Comparison of ENCODE assay signal across 1 cellular context in genomic region chr5:138464388-138465287, GRCh38.
TF ChIP-seq lines count a peak whose summit lies in the region.

No MANE protein-coding gene starts in this region.

TF ChIP-seq in HepG2, 621 proteins besides CTCF, POLR2A, EP300 and RAD21 (continued from another document and continues in another):
- TF ChIP-seq ZNF687 (CRISPR knock-in tag; IDR thresholded peaks at IDR 0.05) (peak; percentile 81), SMAD3 (CRISPR knock-in tag; IDR thresholded peaks at IDR 0.05) (no peak), ZNF703 (CRISPR knock-in tag; IDR thresholded peaks at IDR 0.05; ENCODE audit: borderline replicate concordance) (peak; percentile 49; the same call in 1 of the 2 replicates), KAT7 (CRISPR knock-in tag; IDR thresholded peaks at IDR 0.05; ENCODE audit: borderline replicate concordance) (no peak), ZNF766 (CRISPR knock-in tag; IDR thresholded peaks at IDR 0.05; ENCODE audit: borderline replicate concordance) (no peak), ZNF484 (CRISPR knock-in tag; IDR thresholded peaks at IDR 0.05; ENCODE audit: borderline replicate concordance, low read depth) (no peak), SRF (IDR thresholded peaks at IDR 0.05; ENCODE audit: low read depth, low read length) (peak; percentile 100), HNRNPLL (IDR thresholded peaks at IDR 0.05; ENCODE audit: low read depth, low read length, poor library complexity, severe bottlenecking) (no peak), XRCC5 (optimal IDR thresholded peaks at IDR 0.05; ENCODE audit: low read length) (peak; percentile 38), ZBTB7B (CRISPR knock-in tag; IDR thresholded peaks at IDR 0.05) (no peak), TMF1 (CRISPR knock-in tag; IDR thresholded peaks at IDR 0.05; ENCODE audit: low read depth) (no peak), SMYD3 (CRISPR knock-in tag; IDR thresholded peaks at IDR 0.05) (no peak; the same call in 1 of the 2 replicates), SP140L (CRISPR knock-in tag; IDR thresholded peaks at IDR 0.05; ENCODE audit: borderline replicate concordance) (no peak), HINFP (CRISPR knock-in tag; IDR thresholded peaks at IDR 0.05; ENCODE audit: low read depth) (peak; percentile 42; the same call in 1 of the 2 replicates), ZNF770 (CRISPR knock-in tag; IDR thresholded peaks at IDR 0.05) (peak; percentile 43), ZNF496 (CRISPR knock-in tag; IDR thresholded peaks at IDR 0.05; ENCODE audit: insufficient replicate concordance) (no peak), U2AF2 (IDR thresholded peaks at IDR 0.05; ENCODE audit: low read depth, low read length) (no peak), RNF2 (conservative IDR thresholded peaks at IDR 0.05; ENCODE audit: low read depth) (peak; percentile 86), ZFP36 (IDR thresholded peaks at IDR 0.05; ENCODE audit: borderline replicate concordance, low read depth, low read length, partially characterized antibody) (peak; percentile 99), TP53 (CRISPR knock-in tag; conservative IDR thresholded peaks at IDR 0.05) (no peak), CEBPB (IDR thresholded peaks at IDR 0.05; ENCODE audit: borderline replicate concordance, low read depth, low read length) (no peak), ZNF652 (CRISPR knock-in tag; IDR thresholded peaks at IDR 0.05; ENCODE audit: borderline replicate concordance, low read depth) (no peak), ZNF282 (IDR thresholded peaks at IDR 0.05; ENCODE audit: partially characterized antibody) (no peak), GTF2F1 (IDR thresholded peaks at IDR 0.05; ENCODE audit: low read length) (no peak), NFRKB (IDR thresholded peaks at IDR 0.05) (no peak), ZNF446 (CRISPR knock-in tag; IDR thresholded peaks at IDR 0.05) (0 out of 2 replicates have a peak, but pooled peaks have one; percentile 28), ZNF691 (CRISPR knock-in tag; IDR thresholded peaks at IDR 0.05; ENCODE audit: borderline replicate concordance, low read depth) (no peak), BRD4 (CRISPR knock-in tag; IDR thresholded peaks at IDR 0.05) (no peak), ZNF3 (CRISPR knock-in tag; IDR thresholded peaks at IDR 0.05) (no peak), PHF21A (CRISPR knock-in tag; IDR thresholded peaks at IDR 0.05) (peak; percentile 78), ZBTB33 (CRISPR knock-in tag; IDR thresholded peaks at IDR 0.05) (no peak), REPIN1 (CRISPR knock-in tag; IDR thresholded peaks at IDR 0.05; ENCODE audit: borderline replicate concordance, low read depth) (peak; percentile 58), KLF16 (CRISPR knock-in tag; IDR thresholded peaks at IDR 0.05) (peak; percentile 42 to 83; a peak in 2 of 4 replicates), ZSCAN5A (CRISPR knock-in tag; IDR thresholded peaks at IDR 0.05; ENCODE audit: borderline replicate concordance) (no peak), JUND (CRISPR knock-in tag; IDR thresholded peaks at IDR 0.05) (no peak), ARNTL (CRISPR knock-in tag; IDR thresholded peaks at IDR 0.05) (peak; percentile 88), HOXA5 (CRISPR knock-in tag; IDR thresholded peaks at IDR 0.05) (no peak), THYN1 (CRISPR knock-in tag; IDR thresholded peaks at IDR 0.05; ENCODE audit: borderline replicate concordance, low read depth) (0 out of 2 replicates have a peak, but pooled peaks have one; percentile 9), FOXK1 (CRISPR knock-in tag; IDR thresholded peaks at IDR 0.05; ENCODE audit: borderline replicate concordance, low read depth) (no peak; the same call in 1 of the 2 replicates), KDM6A (CRISPR knock-in tag; IDR thresholded peaks at IDR 0.05; ENCODE audit: low read depth) (no peak), NCOR1 (IDR thresholded peaks at IDR 0.05; ENCODE audit: borderline replicate concordance, low read length) (peak; percentile 18; the same call in 1 of the 2 replicates), DMAP1 (CRISPR knock-in tag; IDR thresholded peaks at IDR 0.05) (no peak), ZNF761 (CRISPR knock-in tag; conservative IDR thresholded peaks at IDR 0.05) (0 out of 2 replicates have a peak, but pooled peaks have one; percentile 14), HES4 (CRISPR knock-in tag; IDR thresholded peaks at IDR 0.05; ENCODE audit: borderline replicate concordance) (no peak), IKZF5 (CRISPR knock-in tag; IDR thresholded peaks at IDR 0.05) (no peak), ESRRA (CRISPR knock-in tag; IDR thresholded peaks at IDR 0.05; ENCODE audit: low read depth) (peak; percentile 37), FIP1L1 (IDR thresholded peaks at IDR 0.05; ENCODE audit: borderline replicate concordance, insufficient read depth, low read depth, low read length) (no peak), ZMYM3 (CRISPR knock-in tag; IDR thresholded peaks at IDR 0.05) (no peak), NFE2L2 (IDR thresholded peaks at IDR 0.05; ENCODE audit: low read length) (no peak), ZZZ3 (CRISPR knock-in tag; IDR thresholded peaks at IDR 0.05; ENCODE audit: borderline replicate concordance) (0 out of 2 replicates have a peak, but pooled peaks have one; percentile 39), ZNF136 (CRISPR knock-in tag; IDR thresholded peaks at IDR 0.05; ENCODE audit: low read depth) (peak; percentile 73; the same call in 1 of the 2 replicates), CERS6 (CRISPR knock-in tag; IDR thresholded peaks at IDR 0.05) (no peak), PATZ1 (CRISPR knock-in tag; IDR thresholded peaks at IDR 0.05) (peak; percentile 79), ZNF879 (CRISPR knock-in tag; IDR thresholded peaks at IDR 0.05) (0 out of 2 replicates have a peak, but pooled peaks have one; percentile 53)
